In the genomic region with DNA sequence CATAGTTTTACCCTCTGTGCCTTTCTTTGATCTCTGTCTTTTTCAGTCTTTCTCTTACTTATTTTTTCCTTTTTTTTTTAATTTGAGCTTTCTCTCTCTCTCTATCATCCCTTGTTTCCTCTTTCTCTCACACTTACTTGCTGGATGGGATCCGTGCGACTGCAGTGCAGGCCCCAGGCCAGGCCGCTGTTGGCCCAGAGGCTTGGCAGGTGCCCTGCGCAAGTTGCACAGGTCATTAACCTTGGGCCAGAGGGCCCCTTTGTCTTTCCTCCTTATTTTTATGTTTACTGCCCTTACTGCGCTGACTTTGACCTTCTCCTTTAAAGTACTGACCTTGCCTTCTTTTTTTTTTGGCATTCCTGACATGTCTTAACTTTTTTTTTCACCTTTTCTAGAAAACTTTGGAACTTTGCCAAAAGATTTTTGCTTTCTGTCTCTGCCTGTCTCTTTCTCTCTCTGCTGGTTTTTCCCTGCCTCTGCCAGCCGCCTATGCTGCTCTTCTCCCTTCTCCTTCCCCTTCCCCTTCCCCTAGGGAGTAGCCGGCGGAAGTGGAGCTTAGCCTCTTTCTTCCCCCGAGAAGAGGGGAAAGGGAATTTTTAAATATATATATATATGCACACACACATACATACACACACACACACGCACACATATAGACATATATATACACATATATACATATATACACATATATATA, we compare ENCODE assay signal across 24 cellular contexts. TPM values are rescaled to one million over a fixed set of nuclear protein-coding genes. Genes with fewer than 3 reads are reported as not detected.
"Had no signal": no experiment of that assay in that cellular context is flagged by ENCODE, and none has a peak within 500 bp of the region (broad histone marks: within the 10 kb centered on the region; RNA-seq: fewer than 3 reads in every experiment).

No MANE protein-coding gene starts in this region.

- H3K4me3 Mint-ChIP-seq: activated CD4-positive, alpha-beta T cell treated with anti-CD3 and anti-CD28 coated beads, Interleukin-2, amount 10 ng/mL, durations not matched to agents 24 days and 14 days; activated naive CD8-positive, alpha-beta T cell treated with anti-CD3 and anti-CD28 coated beads for 36 hours; activated T-cell treated with anti-CD3 and anti-CD28 coated beads, Interleukin-2, amount 50 U/mL, for 72 hours; naive thymus-derived CD4-positive, alpha-beta T cell; T-helper 2 cell treated with Interferon-gamma antibody and Interleukin-4, amounts not matched to agents 5 μg/mL and 100 μg/mL, for 36 hours had no signal

- H3K27ac ChIP-seq: breast epithelium, dorsolateral prefrontal cortex, gastrocnemius medialis, heart left ventricle, skin epidermis had no signal

- H3K4me1 Mint-ChIP-seq: activated CD4-positive, alpha-beta T cell treated with anti-CD3 and anti-CD28 coated beads, Interleukin-2, amount 10 ng/mL, durations not matched to agents 24 days and 14 days; activated naive CD8-positive, alpha-beta T cell treated with anti-CD3 and anti-CD28 coated beads for 36 hours; naive thymus-derived CD4-positive, alpha-beta T cell had no signal

- H3K36me3 ChIP-seq: breast epithelium, gastrocnemius medialis, heart left ventricle had no signal

- DNase-seq: activated CD4-positive, alpha-beta T cell treated with anti-CD3 and anti-CD28 coated beads, Interleukin-2, amount 10 ng/mL, durations not matched to agents 24 days and 14 days; activated CD4-positive, CD25-positive, alpha-beta regulatory T cell; activated CD8-positive, alpha-beta memory T cell treated with anti-CD3 and anti-CD28 coated beads, Interleukin-2, amount 50 U/mL, for 48 hours; activated gamma-delta T cell treated with Interleukin-2 at 50 U/mL for 16 hours; activated naive CD8-positive, alpha-beta T cell treated with anti-CD3 and anti-CD28 coated beads for 36 hours; activated T-cell treated with anti-CD3 and anti-CD28 coated beads, Interleukin-2, amount 50 U/mL, for 72 hours; anterior cingulate cortex; dorsolateral prefrontal cortex; erythroblast; gastrocnemius medialis; heart left ventricle; left cardiac atrium; mucosa of descending colon; naive thymus-derived CD4-positive, alpha-beta T cell; posterior cingulate gyrus; stimulated activated CD4-positive, alpha-beta T cell treated with anti-CD3 and anti-CD28 coated beads, Interleukin-15, amount 100 ng/mL, for 24 hours; stimulated activated CD4-positive, alpha-beta T cell treated with anti-CD3 and anti-CD28 coated beads, Interleukin-4, amount 100 ng/mL, for 4 hours; stimulated activated CD8-positive, alpha-beta memory T cell treated with anti-CD3 and anti-CD28 coated beads, Interleukin-4, amount 100 ng/mL, for 48 hours; stimulated activated naive CD4-positive, alpha-beta T cell treated with Interleukin-2 at 50 U/mL for 16 hours; trophoblast cell had no signal

- H3K4me1 ChIP-seq: breast epithelium, gastrocnemius medialis, heart left ventricle had no signal

- H3K4me3 ChIP-seq: breast epithelium, dorsolateral prefrontal cortex, gastrocnemius medialis, heart left ventricle, lung, mucosa of descending colon, skin epidermis had no signal

- H3K27me3 Mint-ChIP-seq: activated CD4-positive, alpha-beta T cell treated with anti-CD3 and anti-CD28 coated beads, Interleukin-2, amount 10 ng/mL, durations not matched to agents 24 days and 14 days had no signal

- H3K9me3 Mint-ChIP-seq: activated CD4-positive, alpha-beta T cell treated with anti-CD3 and anti-CD28 coated beads, Interleukin-2, amount 10 ng/mL, durations not matched to agents 24 days and 14 days; activated T-cell treated with anti-CD3 and anti-CD28 coated beads, Interleukin-2, amount 50 U/mL, for 72 hours; T-helper 2 cell treated with Interferon-gamma antibody and Interleukin-4, amounts not matched to agents 5 μg/mL and 100 μg/mL, for 36 hours had no signal

- ATAC-seq: activated T-cell treated with anti-CD3 and anti-CD28 coated beads, Interleukin-2, amount 50 U/mL, for 72 hours; gastrocnemius medialis; heart left ventricle; mucosa of descending colon; naive thymus-derived CD4-positive, alpha-beta T cell had no signal

- H3K9me3 ChIP-seq: breast epithelium, gastrocnemius medialis, mucosa of descending colon had no signal

- H3K36me3 Mint-ChIP-seq: activated naive CD8-positive, alpha-beta T cell treated with anti-CD3 and anti-CD28 coated beads for 36 hours; naive thymus-derived CD4-positive, alpha-beta T cell had no signal

- H3K27ac Mint-ChIP-seq: activated CD4-positive, alpha-beta T cell treated with anti-CD3 and anti-CD28 coated beads, Interleukin-2, amount 10 ng/mL, durations not matched to agents 24 days and 14 days; activated naive CD8-positive, alpha-beta T cell treated with anti-CD3 and anti-CD28 coated beads for 36 hours; activated T-cell treated with anti-CD3 and anti-CD28 coated beads, Interleukin-2, amount 50 U/mL, for 72 hours; naive thymus-derived CD4-positive, alpha-beta T cell; T-helper 2 cell treated with Interferon-gamma antibody and Interleukin-4, amounts not matched to agents 5 μg/mL and 100 μg/mL, for 36 hours had no signal

RNA-seq across cellular contexts. Expression of gene CDH4, which starts 59.7 kb away (rescaled TPM):
- total RNA-seq: activated CD4-positive, alpha-beta T cell treated with anti-CD3 and anti-CD28 coated beads, Interleukin-2, amount 10 ng/mL, durations not matched to agents 24 days and 14 days had no signal
